8 cellular contexts compared by ENCODE assay signal in the genomic region with DNA sequence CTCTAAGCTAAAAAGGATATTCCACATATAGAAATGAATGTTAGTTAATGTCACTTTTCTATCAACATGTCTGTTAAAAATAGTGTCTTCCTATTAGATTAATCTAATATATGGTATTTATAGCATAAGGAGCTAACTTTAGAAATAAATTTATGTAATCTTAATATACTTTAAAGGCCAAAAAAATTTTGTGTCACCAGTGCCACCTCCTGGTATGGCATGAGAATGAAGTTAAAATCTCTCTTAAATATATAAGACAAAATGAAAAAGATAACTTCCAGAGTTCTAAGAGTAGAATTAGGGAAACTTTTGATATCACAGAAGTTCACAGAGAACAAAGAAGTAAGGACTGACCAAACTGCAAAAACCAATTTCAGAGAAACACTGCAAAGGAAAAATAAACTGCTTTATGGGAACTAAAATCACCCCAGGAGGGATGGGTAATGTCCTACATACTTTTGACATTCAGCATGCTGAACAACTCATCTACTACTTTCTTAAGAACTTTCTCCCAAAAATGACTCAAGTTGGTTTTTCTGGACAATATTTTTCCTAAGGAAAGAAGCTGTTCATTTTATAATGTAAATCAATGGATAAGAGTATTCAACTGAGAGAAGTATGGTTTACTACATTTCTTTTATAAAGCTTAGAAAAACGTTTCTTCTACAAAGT.
DNase-seq lines count a peak whose midpoint lies in the region; ATAC-seq and TF ChIP-seq lines count a peak whose summit lies in the region.

No MANE protein-coding gene starts in this region.

- DNase-seq in CD1c-positive myeloid dendritic cell (ENCODE audit: extremely low spot score) (peak; percentile 35), astrocyte of the spinal cord (ENCODE audit: low read depth, low spot score) (peak; percentile 55), right lobe of liver (no peak), NCI-H2107 (lab: John Stamatoyannopoulos, UW) (no peak), Ammon's horn (ENCODE audit: low spot score) (no peak), islet precursor cell (no peak)
- peak; percentile 20 for DNase-seq in Jurkat, Clone E6-1 (ENCODE audit: low read depth, low spot score)

- no peak for TF ChIP-seq POLR2A in right lobe of liver (IDR thresholded peaks at IDR 0.05)

- H3K36me3 ChIP-seq in right lobe of liver, result peaks cover 0 to 42% (median 6%) of the 10 kb centered on the region in 4 donors

- no peaks in the 10 kb centered on the region for H3K27me3 ChIP-seq in right lobe of liver

- in situ Hi-C loops in astrocyte of the spinal cord (cut with HindIII; ENCODE audit: low sequenced_read_pairs), result no loop called here

- 28% methylated on average over 1 of the region's 1 CpG for WGBS in right lobe of liver (ENCODE audit: insufficient coverage, low coverage, low lambda C conversion rate, missing lambda C conversion rate)

- no peak overlapping the region for H3K27ac ChIP-seq in right lobe of liver

- TF ChIP-seq CTCF in astrocyte of the spinal cord (IDR thresholded peaks at IDR 0.05; ENCODE audit: low read depth, low read length) (peak; percentile 48), right lobe of liver (IDR thresholded peaks at IDR 0.05) (peak; percentile 33 to 51 (median 50))

- intact Hi-C loops in right lobe of liver (cut with DNase I), result no loop called here

- no peaks in the 10 kb centered on the region for H3K9me3 ChIP-seq in right lobe of liver

- H3K4me3 ChIP-seq in Jurkat, Clone E6-1 (ENCODE audit: low read length), result no peak overlapping the region
- H3K4me3 ChIP-seq in astrocyte of the spinal cord (ENCODE audit: low read depth, low read length) (no peak overlapping the region), right lobe of liver (no peak overlapping the region)

- H3K4me1 ChIP-seq in right lobe of liver, result no peaks in the 10 kb centered on the region

- ATAC-seq in right lobe of liver (peak in 3 of 4 donors; percentile 48 to 56 (median 53)), GM21737 (IDR thresholded peaks at IDR 0.05; ENCODE audit: unreplicated experiment) (no peak)

Comparison
In these comparisons a context has a peak if more than half of its experiments do, and no peak if none do; other contexts are left out.
1. DNase-seq: peak in CD1c-positive myeloid dendritic cell (single experiment), Jurkat, Clone E6-1 (single experiment) and astrocyte of the spinal cord (single experiment); none in right lobe of liver (0 of 3), NCI-H2107 (single experiment), Ammon's horn (single experiment) and islet precursor cell (single experiment).